In the genomic region with DNA sequence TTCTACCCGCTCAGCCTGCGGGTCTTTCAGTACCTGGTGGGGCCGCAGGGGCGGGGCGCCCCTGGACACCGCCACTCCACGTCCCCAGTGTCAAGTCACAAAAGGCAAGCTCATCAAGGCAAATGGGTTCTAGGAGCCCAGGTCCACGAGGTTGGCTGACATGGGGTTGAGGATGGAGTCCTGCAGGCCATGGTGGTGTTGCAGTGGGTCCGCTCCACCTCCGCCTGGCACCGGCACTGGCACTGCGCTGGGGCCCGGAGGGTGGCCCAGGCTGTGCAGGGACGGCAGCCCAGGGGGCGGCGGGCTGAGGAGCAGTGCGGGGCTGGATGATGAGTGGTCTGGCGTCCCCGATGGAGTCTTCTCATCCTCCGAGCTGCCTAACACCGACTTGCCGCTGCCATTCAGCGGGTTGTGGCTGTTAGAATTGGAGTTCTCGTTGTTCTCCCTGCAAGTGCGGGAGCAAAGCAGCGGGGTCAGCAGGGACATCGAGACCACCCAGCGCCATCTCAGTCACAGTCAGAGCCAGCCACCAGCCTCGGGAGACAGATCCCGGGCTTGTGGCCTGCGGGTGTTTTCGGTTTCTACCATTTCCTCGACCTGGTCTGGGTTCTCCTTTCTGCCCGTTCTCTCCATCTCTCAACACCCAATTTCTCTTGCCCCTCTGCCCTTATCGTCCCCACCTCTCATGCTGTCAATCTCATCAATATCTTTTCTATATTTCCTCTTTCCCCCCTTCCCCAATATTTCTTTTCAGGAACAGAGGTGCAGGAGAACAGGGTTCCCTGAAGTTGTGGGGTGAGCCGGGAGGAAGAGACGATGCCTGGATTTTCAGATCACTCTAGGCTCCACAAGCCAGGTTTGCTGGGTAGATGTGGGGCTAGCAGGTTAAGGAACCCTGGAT, we compare ENCODE assay signal across 20 cellular contexts. TPM values are rescaled to one million over a fixed set of nuclear protein-coding genes. Genes with fewer than 3 reads are reported as not detected.
DNase-seq lines count a peak whose midpoint lies in the region; ATAC-seq, FAIRE-seq and TF ChIP-seq lines count a peak whose summit lies in the region.
"Had no signal": no experiment of that assay in that cellular context is flagged by ENCODE, and none has a peak within 500 bp of the region (broad histone marks: within the 10 kb centered on the region; RNA-seq: fewer than 3 reads in every experiment).

No MANE protein-coding gene starts in this region.

- no peak for TF ChIP-seq CTCF in SK-N-SH (IDR thresholded peaks at IDR 0.05)
- TF ChIP-seq CTCF in astrocyte (IDR thresholded peaks at IDR 0.05; ENCODE audit: insufficient read depth, low read depth, low read length), result no peak

- H3K27me3 ChIP-seq in SK-N-SH (ENCODE audit: insufficient read depth) (no peaks in the 10 kb centered on the region), astrocyte (ENCODE audit: insufficient read depth, low read length) (peaks cover 91% of the 10 kb centered on the region)
- H3K27me3 ChIP-seq: ovary had no signal

- H3K9ac ChIP-seq in SK-N-SH, result no peak overlapping the region
- no peak overlapping the region for H3K9ac ChIP-seq in astrocyte (ENCODE audit: low read length)
- H3K9ac ChIP-seq: BLaER1 treated with 17β-estradiol and CSF1 and Interleukin-3, amounts not matched to agents 10 nM and 100 nM; KMS-11 had no signal

- H3F3A ChIP-seq in SK-N-SH (replicated peaks; ENCODE audit: insufficient read depth), result no peaks in the 10 kb centered on the region

- no peaks in the 10 kb centered on the region for H3K9me2 ChIP-seq in SK-N-SH

- H3K9me3 Mint-ChIP-seq in astrocyte (ENCODE audit: unreplicated experiment) (peaks cover 10% of the 10 kb centered on the region), memory B cell (no peaks in the 10 kb centered on the region)
- H3K9me3 Mint-ChIP-seq: activated naive CD8-positive, alpha-beta T cell treated with anti-CD3 and anti-CD28 coated beads for 36 hours had no signal

- H3K36me3 ChIP-seq in SK-N-SH (replicated peaks in 1 of 2; ENCODE audit: control insufficient read depth in 1 of 2, insufficient read depth in 2 of 2, low read length in 1 of 2) (no peaks in the 10 kb centered on the region), astrocyte (ENCODE audit: insufficient read depth, low read length) (no peaks in the 10 kb centered on the region)
- H3K36me3 ChIP-seq: cardiac muscle cell, ovary, tibial nerve had no signal

- H3K4me2 ChIP-seq in SK-N-SH, result 0 out of 2 replicates have a peak overlapping the region, but pooled peaks have one; percentile 45
- no peak overlapping the region for H3K4me2 ChIP-seq in astrocyte (ENCODE audit: low read length)
- H3K4me2 ChIP-seq: BLaER1 treated with 17β-estradiol and CSF1 and Interleukin-3, amounts not matched to agents 10 nM and 100 nM had no signal

- DNase-seq in SK-N-SH, result peak; percentile 35
- DNase-seq in astrocyte (ENCODE audit: low read depth), result no peak
- no peak for DNase-seq in memory B cell (ENCODE audit: low spot score in 2 of 2)
- no peak for DNase-seq in skeletal muscle cell (ENCODE audit: low read depth)
- DNase-seq in GM03348 (ENCODE audit: low spot score), result no peak
- no peak for DNase-seq in activated effector memory CD4-positive, alpha-beta T cell treated with Interleukin-2 at 50 U/mL for 16 hours
- DNase-seq: activated CD4-positive, alpha-beta T cell treated with anti-CD3 and anti-CD28 coated beads for 1 hour; activated naive CD8-positive, alpha-beta T cell treated with anti-CD3 and anti-CD28 coated beads for 36 hours; HCEC 1CT; NCI-H1092; NCI-H526 treated with DMSO at 0.1 percent for 48 hours; ovary; T-helper 9 cell had no signal

- H3K27ac Mint-ChIP-seq in astrocyte (ENCODE audit: unreplicated experiment) (no peak overlapping the region), memory B cell (no peak overlapping the region)
- H3K27ac Mint-ChIP-seq: activated naive CD8-positive, alpha-beta T cell treated with anti-CD3 and anti-CD28 coated beads for 36 hours had no signal

- H3K4me3 ChIP-seq in SK-N-SH (ENCODE audit: low read depth in 2 of 2, low read length in 1 of 2) (no peak overlapping the region), astrocyte (ENCODE audit: insufficient read depth, low read depth, low read length) (no peak overlapping the region), skeletal muscle cell (ENCODE audit: low read depth, low read length) (peak overlapping the region; percentile 58)
- H3K4me3 ChIP-seq: BLaER1 treated with 17β-estradiol and CSF1 and Interleukin-3, amounts not matched to agents 10 nM and 100 nM; cardiac muscle cell; ovary; tibial nerve had no signal

- TF ChIP-seq EP300 in SK-N-SH (IDR thresholded peaks at IDR 0.05; ENCODE audit: borderline replicate concordance in 1 of 2, low read depth in 1 of 2, low read length in 1 of 2), result no peak

- H3K9me3 ChIP-seq in SK-N-SH, result no peaks in the 10 kb centered on the region
- peaks cover 11% of the 10 kb centered on the region for H3K9me3 ChIP-seq in astrocyte (ENCODE audit: insufficient read depth, low read depth, low read length)
- H3K9me3 ChIP-seq: ovary, tibial nerve had no signal

- H2AFZ ChIP-seq in SK-N-SH (ENCODE audit: low read depth) (no peak overlapping the region), astrocyte (ENCODE audit: low read depth, low read length) (peak overlapping the region; percentile 26)

- H3K4me1 Mint-ChIP-seq in astrocyte (ENCODE audit: low read depth, unreplicated experiment), result peaks cover 11% of the 10 kb centered on the region
- peaks cover 24% of the 10 kb centered on the region for H3K4me1 Mint-ChIP-seq in memory B cell

- H3K36me3 Mint-ChIP-seq in astrocyte (ENCODE audit: low read depth, unreplicated experiment) (peaks cover 14% of the 10 kb centered on the region), memory B cell (no peaks in the 10 kb centered on the region)
- H3K36me3 Mint-ChIP-seq: activated naive CD8-positive, alpha-beta T cell treated with anti-CD3 and anti-CD28 coated beads for 36 hours had no signal

- no peak for TF ChIP-seq RAD21 in SK-N-SH (IDR thresholded peaks at IDR 0.05; ENCODE audit: low read length)

- CTCF ChIA-PET in SK-N-SH (lab: Yijun Ruan, JAX), result interaction anchor here (1.7 to 8.5 kb wide), 4 partner anchors 21 to 572 kb away, joined by 4 to 112 read pairs (median 10); no protein-coding TSS in a partner anchor

- ATAC-seq in SK-N-SH treated with all-trans-retinoic acid at 6 μM for 48 hours (no peak), memory B cell (ENCODE audit: low read depth) (no peak), GM21526 (IDR thresholded peaks at IDR 0.05; ENCODE audit: low FRiP score, unreplicated experiment) (no peak)

- no peaks in the 10 kb centered on the region for H4K20me1 ChIP-seq in SK-N-SH (ENCODE audit: insufficient read depth)
- peaks cover 13% of the 10 kb centered on the region for H4K20me1 ChIP-seq in astrocyte (ENCODE audit: insufficient read depth, low read length)

- H3K4me3 Mint-ChIP-seq in astrocyte (ENCODE audit: unreplicated experiment), result peak overlapping the region; percentile 87
- peak overlapping the region; percentile 19 for H3K4me3 Mint-ChIP-seq in memory B cell
- H3K4me3 Mint-ChIP-seq: activated naive CD8-positive, alpha-beta T cell treated with anti-CD3 and anti-CD28 coated beads for 36 hours had no signal

- no peaks in the 10 kb centered on the region for H3K79me2 ChIP-seq in SK-N-SH (ENCODE audit: insufficient read depth)
- no peaks in the 10 kb centered on the region for H3K79me2 ChIP-seq in astrocyte (ENCODE audit: insufficient read depth, low read length)

- H3K4me1 ChIP-seq in SK-N-SH (ENCODE audit: control insufficient read depth in 1 of 2, insufficient read depth in 2 of 2, low read depth in 1 of 2, low read length in 1 of 2) (peaks cover 0 to 12% of the 10 kb centered on the region in 2 experiments; a peak in 1 of 4 replicates), astrocyte (ENCODE audit: insufficient read depth, low read length) (peaks cover 23% of the 10 kb centered on the region)

- no peak for FAIRE-seq in astrocyte (lab: Jason Lieb, UNC)

- 84% methylated on average over 32 of the region's 37 CpGs for WGBS in SK-N-SH (ENCODE audit: low lambda C conversion rate)

- H3K27me3 Mint-ChIP-seq in astrocyte (ENCODE audit: low read depth, unreplicated experiment), result peaks cover 70% of the 10 kb centered on the region
- peaks cover 29% of the 10 kb centered on the region for H3K27me3 Mint-ChIP-seq in memory B cell

- POLR2A ChIA-PET in SK-N-SH (lab: Yijun Ruan, JAX), result no interaction called here

- H3K27ac ChIP-seq in SK-N-SH (ENCODE audit: low read depth in 2 of 2, low read length in 1 of 2) (no peak overlapping the region), astrocyte (ENCODE audit: low read depth, low read length) (no peak overlapping the region)
- H3K27ac ChIP-seq: 22Rv1; BLaER1 treated with 17β-estradiol and CSF1 and Interleukin-3, amounts not matched to agents 10 nM and 100 nM; cardiac muscle cell; KMS-11; ovary; tibial nerve had no signal

TF ChIP-seq in SK-N-SH treated with all-trans-retinoic acid at 6 μM for 48 hours, 23 proteins besides CTCF, POLR2A, EP300 and RAD21:
- no peak for TF ChIP-seq CSDC2 (CRISPR knock-in tag; IDR thresholded peaks at IDR 0.05)
- TF ChIP-seq ZNF70 (CRISPR knock-in tag; IDR thresholded peaks at IDR 0.05), result no peak
- TF ChIP-seq ZFP3 (CRISPR knock-in tag; IDR thresholded peaks at IDR 0.05), result no peak
- no peak for TF ChIP-seq TCF4 (CRISPR knock-in tag; IDR thresholded peaks at IDR 0.05; ENCODE audit: borderline replicate concordance)
- TF ChIP-seq BACH2 (CRISPR knock-in tag; IDR thresholded peaks at IDR 0.05; ENCODE audit: borderline replicate concordance), result no peak
- TF ChIP-seq TOX (CRISPR knock-in tag; IDR thresholded peaks at IDR 0.05; ENCODE audit: borderline replicate concordance), result no peak
- TF ChIP-seq PPARA (CRISPR knock-in tag; IDR thresholded peaks at IDR 0.05; ENCODE audit: borderline replicate concordance), result no peak
- TF ChIP-seq, protein P1, sequence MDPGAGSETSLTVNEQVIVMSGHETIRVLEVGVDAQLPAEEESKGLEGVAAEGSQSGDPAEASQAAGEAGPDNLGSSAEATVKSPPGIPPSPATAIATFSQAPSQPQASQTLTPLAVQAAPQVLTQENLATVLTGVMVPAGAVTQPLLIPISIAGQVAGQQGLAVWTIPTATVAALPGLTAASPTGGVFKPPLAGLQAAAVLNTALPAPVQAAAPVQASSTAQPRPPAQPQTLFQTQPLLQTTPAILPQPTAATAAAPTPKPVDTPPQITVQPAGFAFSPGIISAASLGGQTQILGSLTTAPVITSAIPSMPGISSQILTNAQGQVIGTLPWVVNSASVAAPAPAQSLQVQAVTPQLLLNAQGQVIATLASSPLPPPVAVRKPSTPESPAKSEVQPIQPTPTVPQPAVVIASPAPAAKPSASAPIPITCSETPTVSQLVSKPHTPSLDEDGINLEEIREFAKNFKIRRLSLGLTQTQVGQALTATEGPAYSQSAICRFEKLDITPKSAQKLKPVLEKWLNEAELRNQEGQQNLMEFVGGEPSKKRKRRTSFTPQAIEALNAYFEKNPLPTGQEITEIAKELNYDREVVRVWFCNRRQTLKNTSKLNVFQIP (CRISPR knock-in tag; IDR thresholded peaks at IDR 0.05; ENCODE audit: borderline replicate concordance, low read depth), result no peak
- TF ChIP-seq ESRRG (CRISPR knock-in tag; IDR thresholded peaks at IDR 0.05), result no peak
TF ChIP-seq in SK-N-SH treated with all-trans-retinoic acid at 6 μM for 48 hours: peak in this region for 0.

RNA-seq across cellular contexts. Expression of a gene that starts 3.0 kb away (rescaled TPM):
- polyA plus RNA-seq in SK-N-SH (2012; rRNA removed), result 0.45 and 0.76 TPM in 2 replicates
- 0.44 and 0.45 TPM in 2 replicates for polyA plus RNA-seq in SK-N-SH (2012; cell fraction: cytosol; rRNA removed)
- polyA plus RNA-seq in SK-N-SH (2012; cell fraction: nucleus; rRNA removed), result 0.24 and 0.27 TPM in 2 replicates
- 7.4 and 10.1 TPM in 2 replicates for total RNA-seq in astrocyte
- total RNA-seq: activated naive CD8-positive, alpha-beta T cell treated with anti-CD3 and anti-CD28 coated beads for 36 hours had no signal
